9 cellular contexts compared by ENCODE assay signal in genomic region chr7:2641406-2642393, GRCh38. TPM values are rescaled to one million over a fixed set of nuclear protein-coding genes. Genes with fewer than 3 reads are reported as not detected.
A peak's percentile ranks its signal among the peaks of the same experiment; 100 is the strongest.
DNase-seq lines count a peak whose midpoint lies in the region; ATAC-seq and TF ChIP-seq lines count a peak whose summit lies in the region.
"Had no signal": no experiment of that assay in that cellular context is flagged by ENCODE, and none has a peak within 500 bp of the region (broad histone marks: within the 10 kb centered on the region; RNA-seq: fewer than 3 reads in every experiment).

No MANE protein-coding gene starts in this region.

- H3K9me3 Mint-ChIP-seq in effector memory CD8-positive, alpha-beta T cell: no peaks in the 10 kb centered on the region

- in situ Hi-C loops in GM23248 (cut with MboI): no loop called here

- H3K27me3 ChIP-seq in GM23248 (replicated peaks; ENCODE audit: insufficient read depth): no peaks in the 10 kb centered on the region
- H3K27me3 ChIP-seq in upper lobe of left lung: no peaks in the 10 kb centered on the region

- peaks cover 14% of the 10 kb centered on the region for H3K36me3 Mint-ChIP-seq in effector memory CD8-positive, alpha-beta T cell (ENCODE audit: insufficient read depth)
- H3K36me3 Mint-ChIP-seq: activated naive CD8-positive, alpha-beta T cell had no signal

- H3K9me2 ChIP-seq in GM23248 (ENCODE audit: insufficient read depth): no peaks in the 10 kb centered on the region

- CTCF ChIA-PET in RWPE1 (lab: Yijun Ruan, JAX): interaction anchor here (0.7 kb wide), 1 partner anchor 69 kb away, joined by 5 read pairs; no protein-coding TSS in a partner anchor

- H3K27ac ChIP-seq in GM23248 (peak overlapping the region; percentile 96), RWPE1 (peak overlapping the region; percentile 96), epithelial cell of prostate (peak overlapping the region; percentile 28), upper lobe of left lung (peak overlapping the region; percentile 74 to 93 (median 85))

- POLR2A ChIA-PET in RWPE1 (lab: Yijun Ruan, JAX; ENCODE audit: low non-redundant PET): no interaction called here

- peak in 1 of 4 donors; percentile 56 for TF ChIP-seq POLR2A in upper lobe of left lung (IDR thresholded peaks at IDR 0.05)

- peak overlapping the region; percentile 55 for H3K4me2 ChIP-seq in GM23248 (ENCODE audit: unreplicated experiment)

- peak; percentile 66 to 94 (median 70) for TF ChIP-seq EP300 in upper lobe of left lung (IDR thresholded peaks at IDR 0.05)

- H3K4me1 Mint-ChIP-seq in effector memory CD8-positive, alpha-beta T cell (ENCODE audit: low read depth in 2 of 2): peaks cover 14 to 22% of the 10 kb centered on the region in 2 donors

- H2AFZ ChIP-seq in GM23248: peak overlapping the region; percentile 30; the same call in 1 of the 2 replicates

- H3K79me2 ChIP-seq in GM23248 (ENCODE audit: insufficient read depth): peaks cover 41% of the 10 kb centered on the region

- no peak overlapping the region for H3K27ac Mint-ChIP-seq in effector memory CD8-positive, alpha-beta T cell
- H3K27ac Mint-ChIP-seq: activated naive CD8-positive, alpha-beta T cell had no signal

- no peaks in the 10 kb centered on the region for H4K20me1 ChIP-seq in GM23248 (ENCODE audit: insufficient read depth)

- H3K4me3 ChIP-seq in GM23248: peak overlapping the region; percentile 30
- H3K4me3 ChIP-seq in upper lobe of left lung: peak overlapping the region in 3 of 4 donors; percentile 17 to 33 (median 27)

- H3K4me1 ChIP-seq in GM23248 (ENCODE audit: insufficient read depth) (peaks cover 40% of the 10 kb centered on the region), upper lobe of left lung (peaks cover 62 to 90% (median 70%) of the 10 kb centered on the region in 4 donors)

- H3K9me3 ChIP-seq in GM23248 (ENCODE audit: low read depth) (no peaks in the 10 kb centered on the region), upper lobe of left lung (no peaks in the 10 kb centered on the region)

- 16 to 19% methylated on average over 36 to 38 of the region's 39 CpGs for WGBS in GM23248 (ENCODE audit: low coverage in 1 of 2, low lambda C conversion rate in 2 of 2, missing lambda C conversion rate in 2 of 2), 2 experiments
- WGBS in upper lobe of left lung, 2 donors: 23 to 30% methylated on average over 15 to 19 of the region's 39 CpGs

- peak; percentile 85 to 86 for ATAC-seq in upper lobe of left lung (ENCODE audit: low FRiP score in 2 of 2)
- ATAC-seq in effector memory CD8-positive, alpha-beta T cell (replicated peaks): no peak

- H3K9ac ChIP-seq in GM23248: peak overlapping the region; percentile 82

- H3K4me3 Mint-ChIP-seq in effector memory CD8-positive, alpha-beta T cell: no peak overlapping the region
- H3K4me3 Mint-ChIP-seq: activated naive CD8-positive, alpha-beta T cell had no signal

- no peaks in the 10 kb centered on the region for H3K36me3 ChIP-seq in GM23248 (ENCODE audit: low read depth)
- H3K36me3 ChIP-seq in upper lobe of left lung: peaks cover 0 to under 1% (median 0%) of the 10 kb centered on the region in 4 donors

- TF ChIP-seq CTCF in RWPE1 (conservative IDR thresholded peaks at IDR 0.05; ENCODE audit: low read depth): no peak
- peak in 2 of 6 experiments; percentile 17 to 41 for TF ChIP-seq CTCF in upper lobe of left lung (IDR thresholded peaks at IDR 0.05)

- H3F3A ChIP-seq in GM23248 (ENCODE audit: insufficient read depth): 0 out of 2 replicates have a peak, but pooled peaks cover 5% of the 10 kb centered on the region

- DNase-seq in AG08395 (ENCODE audit: low spot score) (peak; percentile 94), GM23248 (peak; percentile 95), RWPE1 (ENCODE audit: low spot score) (no peak), epithelial cell of prostate (ENCODE audit: low read depth, low spot score) (no peak), mesenteric fat pad (ENCODE audit: low spot score) (peak; percentile 95), upper lobe of left lung (peak; percentile 95 to 96), NCI-H1092 treated with DMSO at 0.1 percent for 48 hours (lab: John Stamatoyannopoulos, UW) (no peak)
- no peak for DNase-seq in effector memory CD8-positive, alpha-beta T cell

- no peaks in the 10 kb centered on the region for H3K27me3 Mint-ChIP-seq in effector memory CD8-positive, alpha-beta T cell
- H3K27me3 Mint-ChIP-seq: activated naive CD8-positive, alpha-beta T cell had no signal

RNA-seq across cellular contexts. Expression of gene TTYH3, which starts 9.9 kb away (rescaled TPM):
- 25.3 and 33.6 TPM in 2 replicates for total RNA-seq in GM23248 (2014; rRNA removed; shearing (Covaris generic))
- 43.5 and 46.0 TPM in 2 replicates for polyA plus RNA-seq in GM23248 (2016; fragmentation: Nextera tagmentation; extraction: Ambion mirVana)
- total RNA-seq in mesenteric fat pad (107 TPM), upper lobe of left lung (10 to 100 TPM; 16.5 to 69.6 (median 58.1) TPM)

RNA-seq across cellular contexts. Expression of gene AMZ1, which starts 46.3 kb away (rescaled TPM):
- total RNA-seq in GM23248 (2014; rRNA removed; shearing (Covaris generic)): 3.4 and 4.4 TPM in 2 replicates
- 5.9 TPM in 2 replicates for polyA plus RNA-seq in GM23248 (2016; fragmentation: Nextera tagmentation; extraction: Ambion mirVana)
- total RNA-seq in mesenteric fat pad (0.16 TPM), upper lobe of left lung (10 to 100 TPM in 1 of 6 donors, 1 to 10 TPM in 3, under 1 TPM in 2; 0.30 to 16.6 (median 5.3) TPM)

Comparison
In these comparisons a context has a peak if more than half of its experiments do, and no peak if none do; other contexts are left out.
1. DNase-seq: peak in AG08395 (single experiment), GM23248 (single experiment), mesenteric fat pad (single experiment) and upper lobe of left lung (2 of 2); none in RWPE1 (single experiment), epithelial cell of prostate (single experiment), effector memory CD8-positive, alpha-beta T cell (0 of 3) and NCI-H1092 treated with DMSO at 0.1 percent for 48 hours (single experiment).
2. H3K27ac ChIP-seq: peak in every context shown above with its lines; median percentile 96 in GM23248; 96 in RWPE1; 85 in upper lobe of left lung; 28 in epithelial cell of prostate.